ENCODE assay signal across 7 cellular contexts in the genomic region with DNA sequence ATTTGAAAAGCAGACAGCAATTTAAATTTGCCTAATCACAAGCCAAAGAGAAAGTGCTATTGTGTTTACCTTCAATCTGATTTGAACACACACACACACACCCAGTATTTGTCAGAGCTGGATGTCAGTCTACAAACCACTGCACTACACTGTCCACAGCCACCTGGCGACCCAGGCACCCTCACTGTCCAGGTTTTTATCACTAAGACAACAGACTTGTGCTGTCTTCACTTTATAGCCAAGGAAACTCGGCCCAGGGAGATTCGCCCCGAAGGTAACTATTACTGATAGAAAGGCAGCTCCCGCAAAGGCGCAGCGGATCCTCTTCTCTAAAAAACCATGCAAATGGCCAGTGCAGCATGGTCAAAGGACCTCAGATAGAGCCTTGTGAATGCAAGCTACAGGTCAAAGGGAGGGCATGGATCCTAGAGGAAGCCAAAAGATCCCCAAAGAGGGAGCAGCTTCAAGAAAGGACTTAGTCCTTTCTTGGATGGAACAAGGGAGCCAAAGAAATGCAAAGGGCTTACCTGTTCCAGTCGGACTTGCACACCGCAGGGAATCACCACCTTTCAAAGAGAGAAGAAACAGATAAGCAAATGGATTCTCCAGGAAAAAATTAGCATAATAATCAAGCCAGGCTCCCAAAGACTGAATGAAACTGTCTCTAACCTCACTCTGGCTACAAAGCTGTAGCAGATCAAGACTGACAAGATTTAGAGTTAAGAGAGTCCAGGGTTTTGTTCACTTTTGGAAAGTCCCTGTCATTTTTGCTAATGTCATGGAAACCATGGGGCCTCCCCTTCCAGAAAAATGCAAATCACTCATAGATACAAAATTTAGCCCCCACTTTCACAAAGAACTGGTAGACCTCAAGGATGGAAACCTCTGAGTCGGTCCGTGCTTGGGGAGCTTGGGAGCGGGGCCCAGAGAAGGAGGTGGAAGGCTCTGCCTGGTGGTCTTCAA.
DNase-seq lines count a peak whose midpoint lies in the region; ATAC-seq and TF ChIP-seq lines count a peak whose summit lies in the region.

No MANE protein-coding gene starts in this region.

- H3K9ac ChIP-seq in smooth muscle cell (ENCODE audit: low read depth): peak overlapping the region; percentile 74

- ATAC-seq in GM19328 (IDR thresholded peaks at IDR 0.05; ENCODE audit: unreplicated experiment): peak; percentile 47
- peak; percentile 58 for ATAC-seq in HG02981 (IDR thresholded peaks at IDR 0.05; ENCODE audit: unreplicated experiment)

- peaks cover 15% of the 10 kb centered on the region for H3F3A ChIP-seq in smooth muscle cell (ENCODE audit: low read depth)

- intact Hi-C loops in ascending aorta (cut with DNase I): loop anchor here (5.0 kb wide), 2 partner anchors 101 to 336 kb away; a partner anchor contains a TSS

- H3K27ac ChIP-seq in ascending aorta (peak overlapping the region; percentile 82 to 85), smooth muscle cell (ENCODE audit: low read depth) (peak overlapping the region; percentile 99)

- H3K36me3 ChIP-seq in ascending aorta (no peaks in the 10 kb centered on the region), smooth muscle cell (ENCODE audit: low read depth) (no peaks in the 10 kb centered on the region)

- no peak for TF ChIP-seq CTCF in ascending aorta (IDR thresholded peaks at IDR 0.05)
- TF ChIP-seq CTCF in smooth muscle cell (IDR thresholded peaks at IDR 0.05; ENCODE audit: borderline replicate concordance, insufficient read depth, poor library complexity, severe bottlenecking): no peak

- H3K4me3 ChIP-seq in ascending aorta (no peak overlapping the region), smooth muscle cell (no peak overlapping the region)

- DNase-seq in ascending aorta (ENCODE audit: low spot score in 2 of 2) (no peak), smooth muscle cell (lab: John Stamatoyannopoulos, UW; ENCODE audit: unreplicated experiment) (no peak), SIG-M5 treated with dmso at 0.1 percent for 504 hours (lab: John Stamatoyannopoulos, UW; ENCODE audit: unreplicated experiment) (no peak), amygdala (lab: John Stamatoyannopoulos, UW) (no peak), GOT3 (lab: John Stamatoyannopoulos, UW) (no peak)

- H3K4me1 ChIP-seq in ascending aorta: peaks cover 19 to 75% of the 10 kb centered on the region in 2 donors
- peaks cover 30% of the 10 kb centered on the region for H3K4me1 ChIP-seq in smooth muscle cell (ENCODE audit: low read depth)

- H3K4me2 ChIP-seq in smooth muscle cell: peak overlapping the region; percentile 74

- H3K27me3 ChIP-seq in ascending aorta: no peaks in the 10 kb centered on the region
- no peaks in the 10 kb centered on the region for H3K27me3 ChIP-seq in smooth muscle cell (ENCODE audit: low read depth)

- H3K9me3 ChIP-seq in ascending aorta (no peaks in the 10 kb centered on the region), smooth muscle cell (replicated peaks; ENCODE audit: low read depth) (no peaks in the 10 kb centered on the region)

- no peak overlapping the region for H2AFZ ChIP-seq in smooth muscle cell (ENCODE audit: low read depth)

- H3K79me2 ChIP-seq in smooth muscle cell (ENCODE audit: low read depth): peaks cover 66% of the 10 kb centered on the region

- 69% methylated on average over 12 of the region's 12 CpGs for WGBS in smooth muscle cell (ENCODE audit: low lambda C conversion rate)

- H4K20me1 ChIP-seq in smooth muscle cell (ENCODE audit: low read depth): peaks cover 25% of the 10 kb centered on the region
